Comparison of ENCODE assay signal across 8 cellular contexts in genomic region chr1:230268371-230269170, GRCh38.
DNase-seq lines count a peak whose midpoint lies in the region; ATAC-seq and TF ChIP-seq lines count a peak whose summit lies in the region.

No MANE protein-coding gene starts in this region.

- no peaks in the 10 kb centered on the region for H3K27me3 ChIP-seq in A673 (replicated peaks; ENCODE audit: insufficient read depth, low read depth, low read length, poor library complexity)
- no peaks in the 10 kb centered on the region for H3K27me3 ChIP-seq in rectal smooth muscle tissue (ENCODE audit: control insufficient read depth, insufficient read depth, low read length)

- H3K9ac ChIP-seq in rectal smooth muscle tissue (ENCODE audit: low read length) = no peak overlapping the region

- TF ChIP-seq CTCF in A673 (conservative IDR thresholded peaks at IDR 0.05; ENCODE audit: low read depth, low read length) = peak; percentile 80
- TF ChIP-seq CTCF in GM12865 (IDR thresholded peaks at IDR 0.05; ENCODE audit: insufficient read depth, low read depth, low read length, missing control alignments) = peak; percentile 34
- peak; percentile 81 for TF ChIP-seq CTCF in WI38 (IDR thresholded peaks at IDR 0.05; ENCODE audit: low read depth, low read length)
- peak; percentile 41 for TF ChIP-seq CTCF in glutamatergic neuron (IDR thresholded peaks at IDR 0.05; ENCODE audit: partially characterized antibody, unreplicated experiment)

- intact Hi-C loops in A673 (cut with micrococcal nuclease; ENCODE audit: unreplicated experiment) = no loop called here

- no peak overlapping the region for H3K27ac Mint-ChIP-seq in glutamatergic neuron (ENCODE audit: unreplicated experiment)

- no peaks in the 10 kb centered on the region for H3K9me3 ChIP-seq in A673 (ENCODE audit: low read depth, low read length, poor library complexity, severe bottlenecking)

- BruUV-seq in A673 (replicated peaks; lab: Mats Ljungman, UMichigan) = no TSS peak

- DNase-seq in A673 (ENCODE audit: low spot score) (peak; percentile 92), GM12865 (ENCODE audit: low read depth) (peak; percentile 46), NCI-H2029 treated with DMSO at 0.1 percent for 48 hours (lab: John Stamatoyannopoulos, UW) (peak; percentile 35), glutamatergic neuron (no peak)
- DNase-seq in activated CD8-positive, alpha-beta memory T cell treated with anti-CD3 and anti-CD28 coated beads for 24 hours = no peak

- H3K36me3 ChIP-seq in A673 (ENCODE audit: insufficient read depth, low read length, poor library complexity, severe bottlenecking) (peaks cover 3% of the 10 kb centered on the region), rectal smooth muscle tissue (ENCODE audit: control insufficient read depth, insufficient read depth, low read length) (peaks cover 20% of the 10 kb centered on the region)

- H3K4me3 ChIP-seq in A673 (ENCODE audit: low read depth, low read length, poor library complexity, severe bottlenecking) (no peak overlapping the region), GM12865 (ENCODE audit: low read depth, low read length) (no peak overlapping the region), WI38 (ENCODE audit: low read depth, low read length) (no peak overlapping the region), rectal smooth muscle tissue (ENCODE audit: low read length) (peak overlapping the region; percentile 6)

- POLR2A ChIA-PET in A673 (lab: Charles Lee; ENCODE audit: low non-redundant PET) = interaction anchor here (0.6 kb wide), 1 partner anchor 467 kb away, joined by 3 read pairs; no protein-coding TSS in a partner anchor

- H3K9me3 Mint-ChIP-seq in glutamatergic neuron (ENCODE audit: unreplicated experiment) = no peaks in the 10 kb centered on the region

- no peaks in the 10 kb centered on the region for H3K27me3 Mint-ChIP-seq in glutamatergic neuron (ENCODE audit: unreplicated experiment)

- peaks cover 13% of the 10 kb centered on the region for H3K4me1 Mint-ChIP-seq in glutamatergic neuron (ENCODE audit: low read depth, unreplicated experiment)

- no peak for ATAC-seq in GM19328 (IDR thresholded peaks at IDR 0.05; ENCODE audit: unreplicated experiment)

- no peak overlapping the region for H3K4me3 Mint-ChIP-seq in glutamatergic neuron (ENCODE audit: unreplicated experiment)

- CTCF ChIA-PET in A673 (lab: Charles Lee) = no interaction called here

- H3K4me1 ChIP-seq in A673 (ENCODE audit: insufficient read depth, low read length, poor library complexity, severe bottlenecking) (peaks cover 37% of the 10 kb centered on the region), rectal smooth muscle tissue (ENCODE audit: control insufficient read depth, insufficient read depth, low read length) (peaks cover 4% of the 10 kb centered on the region)

- H3K27ac ChIP-seq in A673 (ENCODE audit: low read depth, low read length, poor library complexity, severe bottlenecking) = peak overlapping the region; percentile 68
- H3K27ac ChIP-seq in rectal smooth muscle tissue (ENCODE audit: low read depth, low read length) = no peak overlapping the region

- H3K36me3 Mint-ChIP-seq in glutamatergic neuron (ENCODE audit: unreplicated experiment) = no peaks in the 10 kb centered on the region

Comparison
In these comparisons a context has a peak if more than half of its experiments do, and no peak if none do; other contexts are left out.
1. DNase-seq: peak in A673 (single experiment), GM12865 (single experiment) and NCI-H2029 treated with DMSO at 0.1 percent for 48 hours (single experiment); none in glutamatergic neuron (single experiment) and activated CD8-positive, alpha-beta memory T cell treated with anti-CD3 and anti-CD28 coated beads for 24 hours (single experiment).
2. Peak in every context shown above with its lines, with median percentiles within 50 percentile points of each other: CTCF ChIP-seq.